Comparison of ENCODE assay signal across 24 cellular contexts in the genomic region with DNA sequence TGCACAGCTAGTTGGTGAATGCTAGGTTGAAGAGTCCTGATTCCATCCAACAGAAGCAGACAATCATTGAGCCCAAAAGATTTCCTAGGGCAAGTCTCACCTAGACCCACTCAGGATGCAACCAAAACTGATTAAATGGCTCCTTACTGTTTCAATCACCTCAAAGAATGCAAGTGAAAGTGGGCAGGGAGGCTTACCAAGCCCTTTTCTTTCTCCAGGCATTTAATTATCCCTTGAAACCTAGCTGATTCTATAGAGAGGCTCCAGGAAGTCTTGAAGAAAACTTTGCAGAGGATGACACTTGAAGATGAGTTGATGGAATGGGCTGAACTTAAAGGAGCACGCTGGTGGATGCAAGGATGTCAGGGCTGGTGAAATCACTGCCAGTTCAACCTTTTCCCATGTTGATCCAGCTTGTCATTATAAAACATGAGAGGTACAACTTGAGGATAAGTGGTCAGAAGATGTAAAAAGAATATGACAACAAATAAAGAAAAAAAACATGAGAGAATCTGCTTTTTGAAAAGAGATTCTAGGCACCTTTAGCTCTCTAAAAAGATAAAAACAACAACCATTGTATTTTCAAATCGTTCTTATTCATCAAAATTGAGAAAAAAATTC. TPM values are rescaled to one million over a fixed set of nuclear protein-coding genes. Genes with fewer than 3 reads are reported as not detected.
"Had no signal": no experiment of that assay in that cellular context is flagged by ENCODE, and none has a peak within 500 bp of the region (broad histone marks: within the 10 kb centered on the region; RNA-seq: fewer than 3 reads in every experiment).

No MANE protein-coding gene starts in this region.

- DNase-seq: colonic mucosa; dermis blood vessel endothelial cell; esophagus squamous epithelium; foreskin keratinocyte; head of caudate nucleus; mammary epithelial cell; mucosa of descending colon; natural killer cell; nucleus accumbens; ovary; stimulated activated CD4-positive, alpha-beta T cell treated with anti-CD3 and anti-CD28 coated beads, Interleukin-2, amount 100 ng/mL, for 24 hours; stimulated activated CD4-positive, alpha-beta T cell treated with anti-CD3 and anti-CD28 coated beads, Interleukin-4, amount 100 ng/mL, for 4 hours; stimulated activated naive B cell treated with anti-CD40 and anti-IgM and Interleukin-4, amounts not matched to agents 10 μg/mL and 1 μg/mL and 100 μg/mL, for 72 hours; stimulated activated naive CD8-positive, alpha-beta T cell treated with anti-CD3 and anti-CD28 coated beads, Interleukin-15, amount 100 ng/mL, for 72 hours; testis had no signal

- H3K27ac Mint-ChIP-seq: natural killer cell; progenitor cell of endocrine pancreas; stimulated activated naive B cell treated with anti-CD40 and anti-IgM and Interleukin-4, amounts not matched to agents 10 μg/mL and 1 μg/mL and 100 μg/mL, for 72 hours; stimulated activated naive CD8-positive, alpha-beta T cell treated with anti-CD3 and anti-CD28 coated beads, Interleukin-15, amount 100 ng/mL, for 72 hours had no signal

- H3K9me3 Mint-ChIP-seq: natural killer cell; neural crest cell; stimulated activated naive B cell treated with anti-CD40 and anti-IgM and Interleukin-4, amounts not matched to agents 10 μg/mL and 1 μg/mL and 100 μg/mL, for 72 hours; stimulated activated naive CD8-positive, alpha-beta T cell treated with anti-CD3 and anti-CD28 coated beads, Interleukin-15, amount 100 ng/mL, for 72 hours had no signal

- H3K36me3 ChIP-seq: colonic mucosa, esophagus squamous epithelium, ovary, tibial nerve had no signal

- H3K4me2 ChIP-seq: hepatocyte had no signal

- H3K27ac ChIP-seq: colonic mucosa, esophagus squamous epithelium, foreskin keratinocyte, hepatocyte, ovary, skin epidermis, testis, tibial nerve had no signal

- H3K4me1 Mint-ChIP-seq: natural killer cell; neural crest cell; stimulated activated naive CD8-positive, alpha-beta T cell treated with anti-CD3 and anti-CD28 coated beads, Interleukin-15, amount 100 ng/mL, for 72 hours had no signal

- H3K4me3 ChIP-seq: colonic mucosa, esophagus squamous epithelium, hepatocyte, mucosa of descending colon, ovary, skin epidermis, testis, tibial nerve had no signal

- H3K9me3 ChIP-seq: colonic mucosa, esophagus squamous epithelium, mucosa of descending colon, ovary, testis, tibial nerve had no signal

- H3K79me2 ChIP-seq: hepatocyte had no signal

- H3K4me1 ChIP-seq: colonic mucosa, esophagus squamous epithelium, tibial nerve had no signal

- H3K4me3 Mint-ChIP-seq: natural killer cell; neural crest cell; stimulated activated naive B cell treated with anti-CD40 and anti-IgM and Interleukin-4, amounts not matched to agents 10 μg/mL and 1 μg/mL and 100 μg/mL, for 72 hours; stimulated activated naive CD8-positive, alpha-beta T cell treated with anti-CD3 and anti-CD28 coated beads, Interleukin-15, amount 100 ng/mL, for 72 hours had no signal

- H3K36me3 Mint-ChIP-seq: natural killer cell; stimulated activated naive B cell treated with anti-CD40 and anti-IgM and Interleukin-4, amounts not matched to agents 10 μg/mL and 1 μg/mL and 100 μg/mL, for 72 hours had no signal

- H3K27me3 Mint-ChIP-seq: stimulated activated naive B cell treated with anti-CD40 and anti-IgM and Interleukin-4, amounts not matched to agents 10 μg/mL and 1 μg/mL and 100 μg/mL, for 72 hours had no signal

- H2AFZ ChIP-seq: hepatocyte had no signal

- H3K27me3 ChIP-seq: colonic mucosa, hepatocyte, ovary, testis, tibial nerve had no signal

- ATAC-seq: foreskin keratinocyte; mucosa of descending colon; natural killer cell; sciatic nerve; stimulated activated naive B cell treated with anti-CD40 and anti-IgM and Interleukin-4, amounts not matched to agents 10 μg/mL and 1 μg/mL and 100 μg/mL, for 72 hours; stimulated activated naive CD8-positive, alpha-beta T cell treated with anti-CD3 and anti-CD28 coated beads, Interleukin-15, amount 100 ng/mL, for 72 hours had no signal

RNA-seq across cellular contexts. Expression of a gene that starts 2.3 kb away (rescaled TPM):
- total RNA-seq: cerebellum, esophagus squamous epithelium, foreskin keratinocyte, lower leg skin, natural killer cell, neural crest cell, subcutaneous adipose tissue, tibial nerve had no signal
